16 cellular contexts compared by ENCODE assay signal in the genomic region with DNA sequence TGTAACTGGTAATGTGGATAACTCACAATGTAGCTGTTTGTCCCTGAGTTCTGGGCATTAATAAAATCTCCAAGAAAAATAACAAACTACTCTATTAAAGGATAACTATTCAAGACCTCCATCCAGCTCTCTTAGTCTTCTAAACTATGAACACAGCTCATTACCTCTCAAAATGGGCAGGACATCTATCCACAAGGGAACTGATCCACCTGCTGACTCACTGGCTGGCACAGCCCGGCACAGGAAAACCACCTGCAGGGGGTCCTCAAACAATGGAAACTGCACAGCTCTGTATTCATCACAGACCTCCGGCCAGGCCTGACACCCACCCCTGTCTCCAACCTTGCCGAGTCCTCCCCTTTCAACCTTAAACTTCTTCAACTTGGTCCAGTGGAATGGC.
DNase-seq lines count a peak whose midpoint lies in the region; ATAC-seq and TF ChIP-seq lines count a peak whose summit lies in the region.
"Had no signal": no experiment of that assay in that cellular context is flagged by ENCODE, and none has a peak within 500 bp of the region (broad histone marks: within the 10 kb centered on the region; RNA-seq: fewer than 3 reads in every experiment).

No MANE protein-coding gene starts in this region.

- no peak for TF ChIP-seq POLR2A in breast epithelium (IDR thresholded peaks at IDR 0.05)

- intact Hi-C loops in MCF 10A (cut with micrococcal nuclease) = no loop called here
- intact Hi-C loops in breast epithelium (cut with DNase I; ENCODE audit: low total_unique reads) = no loop called here
- intact Hi-C loops in Caco-2 (cut with micrococcal nuclease; ENCODE audit: unreplicated experiment) = no loop called here
- intact Hi-C loops in CD14-positive monocyte (cut with micrococcal nuclease) = no loop called here

- H3K9me3 Mint-ChIP-seq in MCF 10A (ENCODE audit: unreplicated experiment) = peaks cover 8% of the 10 kb centered on the region
- H3K9me3 Mint-ChIP-seq in Caco-2 (ENCODE audit: unreplicated experiment) = peaks cover 10% of the 10 kb centered on the region
- H3K9me3 Mint-ChIP-seq in CD14-positive monocyte = peaks cover 3 to 27% (median 9%) of the 10 kb centered on the region in 7 donors

- H3K4me1 ChIP-seq in breast epithelium (no peaks in the 10 kb centered on the region), Caco-2 (peaks cover 12% of the 10 kb centered on the region)

- CTCF ChIA-PET in MCF 10A (lab: Yijun Ruan, JAX) (no interaction called here), Caco-2 (lab: Charles Lee) (no interaction called here)

- H3K36me3 ChIP-seq in breast epithelium (no peaks in the 10 kb centered on the region), Caco-2 (ENCODE audit: control insufficient read depth, insufficient read depth, low read length) (no peaks in the 10 kb centered on the region)
- H3K36me3 ChIP-seq: MG63 had no signal

- BruUV-seq in MCF 10A (replicated peaks; lab: Mats Ljungman, UMichigan) (no TSS peak), Caco-2 (replicated peaks; lab: Mats Ljungman, UMichigan) (no TSS peak)

- H3K9me3 ChIP-seq in breast epithelium = peaks cover 0 to 8% of the 10 kb centered on the region in 2 donors
- peaks cover 8% of the 10 kb centered on the region; the same call in 1 of the 2 replicates for H3K9me3 ChIP-seq in Caco-2
- H3K9me3 ChIP-seq: MG63 had no signal

- ATAC-seq in HG02938 (IDR thresholded peaks at IDR 0.05; ENCODE audit: unreplicated experiment) (no peak), GM21528 (IDR thresholded peaks at IDR 0.05; ENCODE audit: low FRiP score, unreplicated experiment) (no peak)
- ATAC-seq: Panc1, SK-N-SH treated with all-trans-retinoic acid at 6 μM for 48 hours had no signal

- H3K4me3 ChIP-seq in breast epithelium (no peak overlapping the region), Caco-2 (ENCODE audit: low read depth, low read length) (no peak overlapping the region)
- H3K4me3 ChIP-seq: MG63 had no signal

- H3K27me3 Mint-ChIP-seq in MCF 10A (ENCODE audit: insufficient read depth, unreplicated experiment) (peaks cover 34% of the 10 kb centered on the region), Caco-2 (ENCODE audit: insufficient read depth, unreplicated experiment) (peaks cover 28% of the 10 kb centered on the region), CD14-positive monocyte (ENCODE audit: low read depth in 3 of 3) (peaks cover 33 to 41% (median 37%) of the 10 kb centered on the region in 3 donors)

- H3K27ac Mint-ChIP-seq in MCF 10A (ENCODE audit: low read depth, unreplicated experiment) (no peak overlapping the region), Caco-2 (ENCODE audit: unreplicated experiment) (no peak overlapping the region), CD14-positive monocyte (no peak overlapping the region)
- H3K27ac Mint-ChIP-seq: CD4-positive, CD25-positive, alpha-beta regulatory T cell had no signal

- H3K27me3 ChIP-seq in breast epithelium (peaks cover 0 to 46% of the 10 kb centered on the region in 2 donors), Caco-2 (replicated peaks; ENCODE audit: control insufficient read depth, insufficient read depth, low read length) (no peaks in the 10 kb centered on the region; the same call in 1 of the 2 replicates)

- POLR2A ChIA-PET in MCF 10A (lab: Yijun Ruan, JAX) (no interaction called here), Caco-2 (lab: Charles Lee) (no interaction called here)

- DNase-seq in MCF 10A (ENCODE audit: unreplicated experiment) (peak; percentile 3), breast epithelium (ENCODE audit: low spot score in 2 of 2) (no peak), NCI-H2081 treated with DMSO at 0.1 percent for 48 hours (lab: John Stamatoyannopoulos, UW) (peak; percentile 43), kidney glomerular epithelial cell (lab: John Stamatoyannopoulos, UW) (peak; percentile 85), Caco-2 (no peak), CD14-positive monocyte (ENCODE audit: low spot score) (no peak)
- DNase-seq: CD4-positive, CD25-positive, alpha-beta regulatory T cell; MG63; NCI-H2029 treated with DMSO at 0.1 percent for 48 hours; NCI-H526 treated with DMSO at 0.1 percent for 48 hours; Right ventricle myocardium superior had no signal

- H3K36me3 Mint-ChIP-seq in MCF 10A (ENCODE audit: insufficient read depth, unreplicated experiment) (no peaks in the 10 kb centered on the region), Caco-2 (ENCODE audit: insufficient read depth, unreplicated experiment) (no peaks in the 10 kb centered on the region), CD14-positive monocyte (peaks cover 2% of the 10 kb centered on the region in 2 donors)
- H3K36me3 Mint-ChIP-seq: CD4-positive, CD25-positive, alpha-beta regulatory T cell had no signal

- no peak overlapping the region for H3K27ac ChIP-seq in breast epithelium
- H3K27ac ChIP-seq: KMS-11 had no signal

- H3K4me3 Mint-ChIP-seq in MCF 10A (ENCODE audit: unreplicated experiment) (no peak overlapping the region), Caco-2 (ENCODE audit: unreplicated experiment) (no peak overlapping the region), CD14-positive monocyte (peak overlapping the region in 1 of 2 donors; percentile 28)
- H3K4me3 Mint-ChIP-seq: CD4-positive, CD25-positive, alpha-beta regulatory T cell had no signal

- TF ChIP-seq CTCF in MCF 10A (IDR thresholded peaks at IDR 0.05; ENCODE audit: unreplicated experiment) (no peak), breast epithelium (IDR thresholded peaks at IDR 0.05) (no peak), Caco-2 (IDR thresholded peaks at IDR 0.05; ENCODE audit: insufficient read depth in 1 of 2, low read depth in 1 of 2, low read length in 1 of 2, severe bottlenecking in 1 of 2, unreplicated experiment in 1 of 2) (no peak), CD14-positive monocyte (IDR thresholded peaks at IDR 0.05) (no peak)

- H3K4me1 Mint-ChIP-seq in MCF 10A (ENCODE audit: insufficient read depth, unreplicated experiment) (no peaks in the 10 kb centered on the region), Caco-2 (ENCODE audit: low read depth, unreplicated experiment) (peaks cover 7% of the 10 kb centered on the region), CD14-positive monocyte (no peaks in the 10 kb centered on the region)

Comparison
In these comparisons a context has a peak if more than half of its experiments do, and no peak if none do; other contexts are left out.
1. DNase-seq: peak in MCF 10A (single experiment), NCI-H2081 treated with DMSO at 0.1 percent for 48 hours (single experiment) and kidney glomerular epithelial cell (single experiment); none in breast epithelium (0 of 2), Caco-2 (0 of 2) and CD14-positive monocyte (single experiment).